In genomic region chr2:203691149-203691548, GRCh38 we compare ENCODE assay signal across 25 cellular contexts. TPM values are rescaled to one million over a fixed set of nuclear protein-coding genes. Genes with fewer than 3 reads are reported as not detected.
A peak's percentile ranks its signal among the peaks of the same experiment; 100 is the strongest.
DNase-seq lines count a peak whose midpoint lies in the region; ATAC-seq and TF ChIP-seq lines count a peak whose summit lies in the region.
"Had no signal": no experiment of that assay in that cellular context is flagged by ENCODE, and none has a peak within 500 bp of the region (broad histone marks: within the 10 kb centered on the region; RNA-seq: fewer than 3 reads in every experiment).

No MANE protein-coding gene starts in this region.

- intact Hi-C loops in Caco-2 (cut with micrococcal nuclease; ENCODE audit: unreplicated experiment) = no loop called here
- intact Hi-C loops in posterior vena cava (cut with DNase I) = no loop called here

- no peak for TF ChIP-seq CTCF in Caco-2 (IDR thresholded peaks at IDR 0.05; ENCODE audit: insufficient read depth in 1 of 2, low read depth in 1 of 2, low read length in 1 of 2, severe bottlenecking in 1 of 2, unreplicated experiment in 1 of 2)
- TF ChIP-seq CTCF in progenitor cell of endocrine pancreas (IDR thresholded peaks at IDR 0.05; ENCODE audit: unreplicated experiment) = no peak
- no peak for TF ChIP-seq CTCF in WTC11 (IDR thresholded peaks at IDR 0.05)

- H3K4me3 Mint-ChIP-seq in Caco-2 (ENCODE audit: unreplicated experiment) (no peak overlapping the region), progenitor cell of endocrine pancreas (ENCODE audit: low read depth) (no peak overlapping the region), WTC11 (no peak overlapping the region)
- no peak overlapping the region for H3K4me3 Mint-ChIP-seq in activated T-helper 17 cell treated with anti-CD3 and anti-CD28 coated beads, Interleukin-2, amount 50 U/mL, for 72 hours
- H3K4me3 Mint-ChIP-seq: stimulated activated memory B cell treated with anti-CD40 and anti-IgM and Interleukin-4, amounts not matched to agents 10 μg/mL and 1 μg/mL and 100 μg/mL, for 72 hours; T-helper 2 cell treated with Interferon-gamma antibody and Interleukin-4, amounts not matched to agents 5 μg/mL and 100 μg/mL, for 36 hours had no signal

- H3K27ac Mint-ChIP-seq in Caco-2 (ENCODE audit: unreplicated experiment) (peak overlapping the region; percentile 90), progenitor cell of endocrine pancreas (peak overlapping the region; percentile 9), WTC11 (no peak overlapping the region)
- H3K27ac Mint-ChIP-seq in activated T-helper 17 cell treated with anti-CD3 and anti-CD28 coated beads, Interleukin-2, amount 50 U/mL, for 72 hours = peak overlapping the region; percentile 34
- H3K27ac Mint-ChIP-seq: stimulated activated memory B cell treated with anti-CD40 and anti-IgM and Interleukin-4, amounts not matched to agents 10 μg/mL and 1 μg/mL and 100 μg/mL, for 72 hours; T-helper 2 cell treated with Interferon-gamma antibody and Interleukin-4, amounts not matched to agents 5 μg/mL and 100 μg/mL, for 36 hours had no signal

- CTCF ChIA-PET in Caco-2 (lab: Charles Lee) = no interaction called here
- CTCF ChIA-PET in WTC11 (lab: Charles Lee) = no interaction called here

- H3K36me3 ChIP-seq in Caco-2 (ENCODE audit: control insufficient read depth, insufficient read depth, low read length) = no peaks in the 10 kb centered on the region
- H3K36me3 ChIP-seq: breast epithelium, ovary, WERI-Rb-1 had no signal

- no peaks in the 10 kb centered on the region for H3K27me3 Mint-ChIP-seq in Caco-2 (ENCODE audit: insufficient read depth, unreplicated experiment)
- H3K27me3 Mint-ChIP-seq in activated T-helper 17 cell treated with anti-CD3 and anti-CD28 coated beads, Interleukin-2, amount 50 U/mL, for 72 hours = no peaks in the 10 kb centered on the region
- no peaks in the 10 kb centered on the region for H3K27me3 Mint-ChIP-seq in progenitor cell of endocrine pancreas
- H3K27me3 Mint-ChIP-seq in WTC11 (ENCODE audit: low read depth) = no peaks in the 10 kb centered on the region

- BruUV-seq in Caco-2 (replicated peaks; lab: Mats Ljungman, UMichigan) = no TSS peak

- H3K9me3 Mint-ChIP-seq in Caco-2 (ENCODE audit: unreplicated experiment) (no peaks in the 10 kb centered on the region), progenitor cell of endocrine pancreas (ENCODE audit: low read depth) (no peaks in the 10 kb centered on the region), WTC11 (no peaks in the 10 kb centered on the region)
- H3K9me3 Mint-ChIP-seq in activated T-helper 17 cell treated with anti-CD3 and anti-CD28 coated beads, Interleukin-2, amount 50 U/mL, for 72 hours = no peaks in the 10 kb centered on the region
- H3K9me3 Mint-ChIP-seq: T-helper 2 cell treated with Interferon-gamma antibody and Interleukin-4, amounts not matched to agents 5 μg/mL and 100 μg/mL, for 36 hours had no signal

- ATAC-seq in activated T-helper 17 cell treated with anti-CD3 and anti-CD28 coated beads, Interleukin-2, amount 50 U/mL, for 72 hours (replicated peaks) = no peak
- ATAC-seq in left lobe of liver (peak; percentile 33), WTC11 (no peak), GM21447 (IDR thresholded peaks at IDR 0.05; ENCODE audit: unreplicated experiment) (no peak), HG03457 (IDR thresholded peaks at IDR 0.05; ENCODE audit: unreplicated experiment) (no peak)
- ATAC-seq: stimulated activated memory B cell treated with anti-CD40 and anti-IgM and Interleukin-4, amounts not matched to agents 10 μg/mL and 1 μg/mL and 100 μg/mL, for 72 hours had no signal

- H3K36me3 Mint-ChIP-seq in Caco-2 (ENCODE audit: insufficient read depth, unreplicated experiment) (no peaks in the 10 kb centered on the region), progenitor cell of endocrine pancreas (ENCODE audit: insufficient read depth) (no peaks in the 10 kb centered on the region), WTC11 (no peaks in the 10 kb centered on the region)
- H3K36me3 Mint-ChIP-seq in activated T-helper 17 cell treated with anti-CD3 and anti-CD28 coated beads, Interleukin-2, amount 50 U/mL, for 72 hours (ENCODE audit: low read depth) = no peaks in the 10 kb centered on the region
- H3K36me3 Mint-ChIP-seq: stimulated activated memory B cell treated with anti-CD40 and anti-IgM and Interleukin-4, amounts not matched to agents 10 μg/mL and 1 μg/mL and 100 μg/mL, for 72 hours had no signal

- H3K4me3 ChIP-seq in Caco-2 (ENCODE audit: low read depth, low read length) = no peak overlapping the region
- H3K4me3 ChIP-seq: breast epithelium, coronary artery, hepatocyte, ovary, SK-N-MC, skin epidermis had no signal

- POLR2A ChIA-PET in Caco-2 (lab: Charles Lee) = no interaction called here
- POLR2A ChIA-PET in WTC11 (lab: Charles Lee) = no interaction called here

- peaks cover 62% of the 10 kb centered on the region for H3K4me1 Mint-ChIP-seq in Caco-2 (ENCODE audit: low read depth, unreplicated experiment)
- peaks cover 14% of the 10 kb centered on the region for H3K4me1 Mint-ChIP-seq in activated T-helper 17 cell treated with anti-CD3 and anti-CD28 coated beads, Interleukin-2, amount 50 U/mL, for 72 hours
- peaks cover 21% of the 10 kb centered on the region for H3K4me1 Mint-ChIP-seq in progenitor cell of endocrine pancreas (ENCODE audit: low read depth)
- H3K4me1 Mint-ChIP-seq in WTC11 = peaks cover 9% of the 10 kb centered on the region

- no peaks in the 10 kb centered on the region for H3K27me3 ChIP-seq in Caco-2 (replicated peaks; ENCODE audit: control insufficient read depth, insufficient read depth, low read length)
- H3K27me3 ChIP-seq: breast epithelium, hepatocyte, ovary had no signal

- peaks cover 85% of the 10 kb centered on the region for H3K4me1 ChIP-seq in Caco-2
- H3K4me1 ChIP-seq: breast epithelium had no signal

- no peaks in the 10 kb centered on the region for H3K9me3 ChIP-seq in Caco-2
- H3K9me3 ChIP-seq: breast epithelium, ovary had no signal

- DNase-seq in Caco-2 (no peak), left lobe of liver (ENCODE audit: low spot score) (no peak), progenitor cell of endocrine pancreas (ENCODE audit: low spot score, unreplicated experiment) (no peak), WTC11 (ENCODE audit: low spot score) (no peak), posterior vena cava (ENCODE audit: low spot score) (no peak)
- DNase-seq: activated CD8-positive, alpha-beta memory T cell treated with anti-CD3 and anti-CD28 coated beads, Interleukin-2, amount 50 U/mL, for 4 hours; activated effector memory CD4-positive, alpha-beta T cell treated with anti-CD3 and anti-CD28 coated beads, Interleukin-2, amount 50 U/mL, for 16 hours; DMS153; mammary epithelial cell; NCI-H2081 treated with DMSO at 0.1 percent for 48 hours; NCI-H446; ovary; WERI-Rb-1 had no signal

TF ChIP-seq in WTC11, 78 proteins besides CTCF, POLR2A, EP300 and RAD21:
- TF ChIP-seq CREB1 (CRISPR knock-in tag; IDR thresholded peaks at IDR 0.05) (no peak), ATF1 (CRISPR knock-in tag; IDR thresholded peaks at IDR 0.05) (no peak), ZMAT4 (CRISPR knock-in tag; IDR thresholded peaks at IDR 0.05) (no peak), IRF2 (CRISPR knock-in tag; IDR thresholded peaks at IDR 0.05; ENCODE audit: borderline replicate concordance, low read depth) (no peak), ESRRA (CRISPR knock-in tag; IDR thresholded peaks at IDR 0.05; ENCODE audit: borderline replicate concordance) (no peak), ZNF396 (CRISPR knock-in tag; IDR thresholded peaks at IDR 0.05; ENCODE audit: borderline replicate concordance) (no peak), EMX1 (CRISPR knock-in tag; IDR thresholded peaks at IDR 0.05) (no peak), ZNF671 (CRISPR knock-in tag; IDR thresholded peaks at IDR 0.05) (no peak), SMAD3 (CRISPR knock-in tag; IDR thresholded peaks at IDR 0.05; ENCODE audit: borderline replicate concordance) (no peak), ZNF317 (CRISPR knock-in tag; IDR thresholded peaks at IDR 0.05; ENCODE audit: borderline replicate concordance, low read depth) (no peak), KAT7 (CRISPR knock-in tag; IDR thresholded peaks at IDR 0.05; ENCODE audit: borderline replicate concordance) (no peak)
- TF ChIP-seq, protein P1, sequence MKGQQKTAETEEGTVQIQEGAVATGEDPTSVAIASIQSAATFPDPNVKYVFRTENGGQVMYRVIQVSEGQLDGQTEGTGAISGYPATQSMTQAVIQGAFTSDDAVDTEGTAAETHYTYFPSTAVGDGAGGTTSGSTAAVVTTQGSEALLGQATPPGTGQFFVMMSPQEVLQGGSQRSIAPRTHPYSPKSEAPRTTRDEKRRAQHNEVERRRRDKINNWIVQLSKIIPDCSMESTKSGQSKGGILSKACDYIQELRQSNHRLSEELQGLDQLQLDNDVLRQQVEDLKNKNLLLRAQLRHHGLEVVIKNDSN (CRISPR knock-in tag; IDR thresholded peaks at IDR 0.05) = no peak
- TF ChIP-seq, protein P2, sequence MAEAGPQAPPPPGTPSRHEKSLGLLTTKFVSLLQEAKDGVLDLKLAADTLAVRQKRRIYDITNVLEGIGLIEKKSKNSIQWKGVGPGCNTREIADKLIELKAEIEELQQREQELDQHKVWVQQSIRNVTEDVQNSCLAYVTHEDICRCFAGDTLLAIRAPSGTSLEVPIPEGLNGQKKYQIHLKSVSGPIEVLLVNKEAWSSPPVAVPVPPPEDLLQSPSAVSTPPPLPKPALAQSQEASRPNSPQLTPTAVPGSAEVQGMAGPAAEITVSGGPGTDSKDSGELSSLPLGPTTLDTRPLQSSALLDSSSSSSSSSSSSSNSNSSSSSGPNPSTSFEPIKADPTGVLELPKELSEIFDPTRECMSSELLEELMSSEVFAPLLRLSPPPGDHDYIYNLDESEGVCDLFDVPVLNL (CRISPR knock-in tag; IDR thresholded peaks at IDR 0.05; ENCODE audit: borderline replicate concordance, low read depth) = no peak

RNA-seq across cellular contexts. Expression of gene CD28, which starts 15.3 kb away (rescaled TPM):
- total RNA-seq in Caco-2 (2022) = 0.30 and 0.84 TPM in 2 replicates
- 100 to 1,000 TPM; 242 to 382 TPM for total RNA-seq in activated T-helper 17 cell treated with anti-CD3 and anti-CD28 coated beads, Interleukin-2, amount 50 U/mL, for 72 hours
- 1.5 TPM for total RNA-seq in left lobe of liver
- total RNA-seq in progenitor cell of endocrine pancreas = not detected in 2 replicates
- total RNA-seq in WTC11 (2021) = 0.11 to 0.50 TPM (median 0.16 TPM) in 3 replicates
- 1 to 10 TPM; 3.8 to 6.3 TPM for total RNA-seq in posterior vena cava
- total RNA-seq: G401, H4, hepatocyte, mammary epithelial cell had no signal

Comparison
In these comparisons a context has a peak if more than half of its experiments do, and no peak if none do; other contexts are left out.
1. RNA of gene CD28, which starts 15.3 kb away (total RNA-seq): 242 to 382 TPM in activated T-helper 17 cell treated with anti-CD3 and anti-CD28 coated beads, Interleukin-2, amount 50 U/mL, for 72 hours; 3.8 to 6.3 TPM in posterior vena cava, 1.5 TPM in left lobe of liver (single experiment), 0.30 to 0.84 TPM in Caco-2, 0.11 to 0.50 TPM in WTC11 and not detected in progenitor cell of endocrine pancreas; every median in the first group is over 10 times any median in the second.